ENCODE assay signal across 19 cellular contexts in the genomic region with DNA sequence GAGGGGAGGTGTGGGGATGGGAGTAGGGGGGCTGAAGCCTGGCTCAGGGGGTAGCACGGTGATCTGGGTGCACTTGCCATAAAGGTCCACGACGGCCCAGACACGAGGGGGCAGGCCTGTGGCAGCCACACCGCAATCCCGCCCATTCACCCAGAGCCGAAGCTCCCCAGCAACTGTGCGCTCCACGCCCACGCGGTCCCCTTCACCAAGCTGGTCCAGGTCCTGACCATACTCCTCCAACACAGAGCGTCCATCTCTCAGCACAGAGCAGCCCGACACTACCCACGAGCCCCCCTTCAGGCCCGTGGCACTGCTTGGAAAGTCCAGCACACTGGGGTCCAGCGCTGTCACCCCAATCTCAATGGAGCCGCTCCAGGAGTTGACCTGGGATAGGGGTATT. TPM values are rescaled to one million over a fixed set of nuclear protein-coding genes. Genes with fewer than 3 reads are reported as not detected.
A peak's percentile ranks its signal among the peaks of the same experiment; 100 is the strongest.
DNase-seq lines count a peak whose midpoint lies in the region; ATAC-seq, FAIRE-seq and TF ChIP-seq lines count a peak whose summit lies in the region.
"Had no signal": no experiment of that assay in that cellular context is flagged by ENCODE, and none has a peak within 500 bp of the region (broad histone marks: within the 10 kb centered on the region; RNA-seq: fewer than 3 reads in every experiment).

No MANE protein-coding gene starts in this region.

- peaks cover 37% of the 10 kb centered on the region for H3K4me1 Mint-ChIP-seq in activated CD4-positive, alpha-beta memory T cell treated with anti-CD3 and anti-CD28 coated beads for 36 hours (ENCODE audit: low read depth)
- peaks cover 24% of the 10 kb centered on the region for H3K4me1 Mint-ChIP-seq in mesothelial cell of epicardium

- TF ChIP-seq POLR2A in A549 (IDR thresholded peaks at IDR 0.05; ENCODE audit: low read length): peak; percentile 4; the same call in 1 of the 2 replicates

- H3K36me3 Mint-ChIP-seq in activated CD4-positive, alpha-beta memory T cell treated with anti-CD3 and anti-CD28 coated beads for 36 hours: peaks cover 11% of the 10 kb centered on the region
- peaks cover 9% of the 10 kb centered on the region for H3K36me3 Mint-ChIP-seq in mesothelial cell of epicardium

- H2AFZ ChIP-seq in GM23248: no peak overlapping the region
- H2AFZ ChIP-seq: parathyroid adenoma had no signal

- TF ChIP-seq EP300 in A549 (IDR thresholded peaks at IDR 0.05): no peak

- peaks cover 21% of the 10 kb centered on the region for H3K79me2 ChIP-seq in GM23248 (ENCODE audit: insufficient read depth)

- no peak for DNase-seq in A549 (ENCODE audit: low read depth in 1 of 2, low spot score in 1 of 2)
- no peak for DNase-seq in GM23248
- no peak for DNase-seq in activated CD4-positive, alpha-beta memory T cell treated with anti-CD3 and anti-CD28 coated beads for 36 hours
- no peak for DNase-seq in mesothelial cell of epicardium (ENCODE audit: low spot score in 2 of 2, unreplicated experiment in 2 of 2)
- DNase-seq in NCI-H1417 treated with DMSO at 0.1 percent for 48 hours (lab: John Stamatoyannopoulos, UW): no peak
- DNase-seq: activated CD8-positive, alpha-beta memory T cell treated with anti-CD3 and anti-CD28 coated beads for 24 hours; activated naive CD8-positive, alpha-beta T cell treated with anti-CD3 and anti-CD28 coated beads, Interleukin-2, amount 10 ng/mL, durations not matched to agents 7 days and 5 days; HFFc6; NCI-H2081; NCI-H748 treated with DMSO at 0.1 percent for 48 hours had no signal

- H3K4me3 ChIP-seq in A549 (no peak overlapping the region), GM23248 (no peak overlapping the region)

- peaks cover 7% of the 10 kb centered on the region; the same call in 1 of the 2 replicates for H3K36me3 ChIP-seq in GM23248 (ENCODE audit: low read depth)

- TF ChIP-seq CTCF in A549 (IDR thresholded peaks at IDR 0.05) (no peak), mesothelial cell of epicardium (IDR thresholded peaks at IDR 0.05; ENCODE audit: unreplicated experiment) (no peak)

- intact Hi-C loops in activated CD4-positive, alpha-beta memory T cell treated with anti-CD3 and anti-CD28 coated beads for 36 hours (cut with micrococcal nuclease): no loop called here

- in situ Hi-C loops in GM23248 (cut with MboI): no loop called here

- peak overlapping the region; percentile 23 for H3K4me3 Mint-ChIP-seq in activated CD4-positive, alpha-beta memory T cell treated with anti-CD3 and anti-CD28 coated beads for 36 hours
- H3K4me3 Mint-ChIP-seq in mesothelial cell of epicardium: peak overlapping the region; percentile 24

- FAIRE-seq in A549 (lab: Jason Lieb, UNC): no peak
- FAIRE-seq: frontal cortex had no signal

- no peaks in the 10 kb centered on the region for H3K9me2 ChIP-seq in GM23248 (ENCODE audit: insufficient read depth)

- H4K20me1 ChIP-seq in GM23248 (ENCODE audit: insufficient read depth): no peaks in the 10 kb centered on the region

- H3F3A ChIP-seq in GM23248 (ENCODE audit: insufficient read depth): no peaks in the 10 kb centered on the region

- 94% methylated on average over 17 of the region's 17 CpGs for WGBS in A549 (ENCODE audit: missing lambda C conversion rate)
- 85 to 89% methylated on average over 17 of the region's 17 CpGs for WGBS in GM23248 (ENCODE audit: low coverage in 1 of 2, low lambda C conversion rate in 2 of 2, missing lambda C conversion rate in 2 of 2), 2 experiments

- H3K9me3 ChIP-seq in A549: no peaks in the 10 kb centered on the region
- no peaks in the 10 kb centered on the region for H3K9me3 ChIP-seq in GM23248 (ENCODE audit: low read depth)
- H3K9me3 ChIP-seq: suprapubic skin had no signal

- H3K27me3 ChIP-seq in GM23248 (replicated peaks; ENCODE audit: insufficient read depth): no peaks in the 10 kb centered on the region
- H3K27me3 ChIP-seq: suprapubic skin had no signal

- H3K27ac ChIP-seq in A549 (no peak overlapping the region), GM23248 (no peak overlapping the region)
- H3K27ac ChIP-seq: HL-60, suprapubic skin had no signal

- no peaks in the 10 kb centered on the region for H3K27me3 Mint-ChIP-seq in activated CD4-positive, alpha-beta memory T cell treated with anti-CD3 and anti-CD28 coated beads for 36 hours
- no peaks in the 10 kb centered on the region for H3K27me3 Mint-ChIP-seq in mesothelial cell of epicardium (ENCODE audit: low read depth)
- H3K27me3 Mint-ChIP-seq: activated naive CD8-positive, alpha-beta T cell treated with anti-CD3 and anti-CD28 coated beads, Interleukin-2, amount 10 ng/mL, durations not matched to agents 7 days and 5 days; memory B cell had no signal

- H3K9me3 Mint-ChIP-seq in activated CD4-positive, alpha-beta memory T cell treated with anti-CD3 and anti-CD28 coated beads for 36 hours: no peaks in the 10 kb centered on the region
- H3K9me3 Mint-ChIP-seq in mesothelial cell of epicardium: no peaks in the 10 kb centered on the region
- H3K9me3 Mint-ChIP-seq: activated naive CD8-positive, alpha-beta T cell treated with anti-CD3 and anti-CD28 coated beads, Interleukin-2, amount 10 ng/mL, durations not matched to agents 7 days and 5 days; HFFc6; memory B cell had no signal

- TF ChIP-seq RAD21 in A549 (conservative IDR thresholded peaks at IDR 0.05 in 1 of 2, IDR thresholded peaks at IDR 0.05 in 1 of 2): no peak

- ATAC-seq in A549: no peak
- no peak for ATAC-seq in GM18502 (IDR thresholded peaks at IDR 0.05; ENCODE audit: poor library complexity, unreplicated experiment)
- ATAC-seq in GM21390 (IDR thresholded peaks at IDR 0.05; ENCODE audit: unreplicated experiment): no peak
- no peak for ATAC-seq in GM21515 (IDR thresholded peaks at IDR 0.05; ENCODE audit: unreplicated experiment)

- H3K9ac ChIP-seq in GM23248: no peak overlapping the region
- H3K9ac ChIP-seq: parathyroid adenoma had no signal

- CTCF ChIA-PET in A549 (lab: Yijun Ruan, JAX): interaction anchor here (0.9 to 23.9 kb wide), 12 partner anchors 7 to 281 kb away, joined by 3 to 433 read pairs (median 6); a partner anchor contains a TSS
- CTCF ChIA-PET in activated CD4-positive, alpha-beta memory T cell treated with anti-CD3 and anti-CD28 coated beads for 36 hours (lab: Charles Lee): interaction anchor here (0.9 to 3.6 kb wide), 2 partner anchors 8 to 18 kb away, joined by 3 to 25 read pairs; a partner anchor contains a TSS

- POLR2A ChIA-PET in A549 (lab: Yijun Ruan, JAX): no interaction called here
- POLR2A ChIA-PET in activated CD4-positive, alpha-beta memory T cell treated with anti-CD3 and anti-CD28 coated beads for 36 hours (lab: Charles Lee): no interaction called here

- H3K4me2 ChIP-seq in A549 (peak overlapping the region; percentile 95), GM23248 (ENCODE audit: unreplicated experiment) (peak overlapping the region; percentile 88)

- no peak overlapping the region for H3K27ac Mint-ChIP-seq in activated CD4-positive, alpha-beta memory T cell treated with anti-CD3 and anti-CD28 coated beads for 36 hours
- H3K27ac Mint-ChIP-seq in mesothelial cell of epicardium: no peak overlapping the region

- peaks cover 15% of the 10 kb centered on the region; the same call in 2 of the 3 replicates for H3K4me1 ChIP-seq in A549
- peaks cover 7% of the 10 kb centered on the region; the same call in 1 of the 2 replicates for H3K4me1 ChIP-seq in GM23248 (ENCODE audit: insufficient read depth)

RNA-seq across cellular contexts. Expression of a gene that starts 1.6 kb away (rescaled TPM):
- polyA plus RNA-seq in A549 (2011; rRNA removed) (12.2 and 18.3 TPM in 2 replicates), A549 (2017; fragmentation: RNase III; extraction: RNeasy Plus Mini Kit Qiagen cat#74134 plus additional on column Dnase treatment) (44.2 to 50.4 TPM (median 47.5 TPM) in 3 replicates), GM23248 (2016; fragmentation: Nextera tagmentation; extraction: Ambion mirVana) (2.0 and 2.1 TPM in 2 replicates)
- polyA plus RNA-seq in A549 (2012; cell fraction: cytosol; rRNA removed): 30.8 and 32.2 TPM in 2 replicates
- polyA plus RNA-seq in A549 (2012; cell fraction: nucleus; rRNA removed): 199 and 235 TPM in 2 replicates
- 34.8 and 46.0 TPM in 2 replicates for polyA minus RNA-seq in A549 (2011; rRNA and poly(A)+ RNA removed)
- 12.8 and 20.1 TPM in 2 replicates for total RNA-seq in GM23248 (2014; rRNA removed; shearing (Covaris generic))
- total RNA-seq in activated CD4-positive, alpha-beta memory T cell treated with anti-CD3 and anti-CD28 coated beads for 36 hours: 10 to 100 TPM; 26.9 to 29.3 TPM
- 52.8 to 56.7 TPM (median 55.1 TPM) in 3 replicates for total RNA-seq in mesothelial cell of epicardium

RNA-seq across cellular contexts. Expression of a gene that starts 8.8 kb away (rescaled TPM):
- polyA plus RNA-seq in A549 (2011; rRNA removed) (0.03 and 0.41 TPM in 2 replicates), A549 (2017; fragmentation: RNase III; extraction: RNeasy Plus Mini Kit Qiagen cat#74134 plus additional on column Dnase treatment) (1.3 to 2.1 TPM (median 1.4 TPM) in 3 replicates), GM23248 (2016; fragmentation: Nextera tagmentation; extraction: Ambion mirVana) (15.6 and 15.7 TPM in 2 replicates)
- polyA plus RNA-seq in A549 (2012; cell fraction: cytosol; rRNA removed): 1.5 TPM in 2 replicates
- 0.55 and 1.5 TPM in 2 replicates for polyA plus RNA-seq in A549 (2012; cell fraction: nucleus; rRNA removed)
- polyA minus RNA-seq in A549 (2011; rRNA and poly(A)+ RNA removed): not detected in 2 replicates
- 0.89 and 4.4 TPM in 2 replicates for total RNA-seq in GM23248 (2014; rRNA removed; shearing (Covaris generic))
- 100 to 1,000 TPM; 391 to 405 TPM for total RNA-seq in activated CD4-positive, alpha-beta memory T cell treated with anti-CD3 and anti-CD28 coated beads for 36 hours
- total RNA-seq in mesothelial cell of epicardium: 8.9 to 10.9 TPM (median 9.1 TPM) in 3 replicates
- total RNA-seq: LHCN-M2 had no signal

RNA-seq across cellular contexts. Expression of a gene that starts 12.3 kb away (rescaled TPM):
- 48.5 and 61.7 TPM in 2 replicates for polyA plus RNA-seq in A549 (2011; rRNA removed)
- polyA plus RNA-seq in A549 (2012; cell fraction: cytosol; rRNA removed): 148 and 175 TPM in 2 replicates
- 219 and 250 TPM in 2 replicates for polyA plus RNA-seq in A549 (2012; cell fraction: nucleus; rRNA removed)
- 147 to 171 TPM (median 158 TPM) in 3 replicates for polyA plus RNA-seq in A549 (2017; fragmentation: RNase III; extraction: RNeasy Plus Mini Kit Qiagen cat#74134 plus additional on column Dnase treatment)
- polyA minus RNA-seq in A549 (2011; rRNA and poly(A)+ RNA removed): 83.2 and 83.3 TPM in 2 replicates
- 50.1 and 81.3 TPM in 2 replicates for total RNA-seq in GM23248 (2014; rRNA removed; shearing (Covaris generic))
- polyA plus RNA-seq in GM23248 (2016; fragmentation: Nextera tagmentation; extraction: Ambion mirVana): 53.8 and 59.4 TPM in 2 replicates
- total RNA-seq in activated CD4-positive, alpha-beta memory T cell treated with anti-CD3 and anti-CD28 coated beads for 36 hours: 10 to 100 TPM; 34.9 to 38.7 TPM
- 42.1 to 52.4 TPM (median 46.2 TPM) in 3 replicates for total RNA-seq in mesothelial cell of epicardium

RNA-seq across cellular contexts. Expression of a gene that starts 20.1 kb away (rescaled TPM):
- polyA plus RNA-seq in A549 (2011; rRNA removed): 945 and 969 TPM in 2 replicates
- polyA plus RNA-seq in A549 (2012; cell fraction: cytosol; rRNA removed): 1,634 and 1,871 TPM in 2 replicates
- 1,244 and 1,505 TPM in 2 replicates for polyA plus RNA-seq in A549 (2012; cell fraction: nucleus; rRNA removed)
- polyA plus RNA-seq in A549 (2017; fragmentation: RNase III; extraction: RNeasy Plus Mini Kit Qiagen cat#74134 plus additional on column Dnase treatment): 1,779 to 2,042 TPM (median 1,918 TPM) in 3 replicates
- polyA minus RNA-seq in A549 (2011; rRNA and poly(A)+ RNA removed): 1,320 and 1,330 TPM in 2 replicates
- total RNA-seq in GM23248 (2014; rRNA removed; shearing (Covaris generic)): 869 and 956 TPM in 2 replicates
- 998 and 1,047 TPM in 2 replicates for polyA plus RNA-seq in GM23248 (2016; fragmentation: Nextera tagmentation; extraction: Ambion mirVana)
- total RNA-seq in activated CD4-positive, alpha-beta memory T cell treated with anti-CD3 and anti-CD28 coated beads for 36 hours: 100 to 1,000 TPM; 774 to 776 TPM
- 265 to 278 TPM (median 273 TPM) in 3 replicates for total RNA-seq in mesothelial cell of epicardium

RNA-seq across cellular contexts. Expression of a gene that starts 24.5 kb away (rescaled TPM):
- polyA plus RNA-seq in A549 (2011; rRNA removed) (6.1 and 7.0 TPM in 2 replicates), A549 (2017; fragmentation: RNase III; extraction: RNeasy Plus Mini Kit Qiagen cat#74134 plus additional on column Dnase treatment) (9.6 to 10.7 TPM (median 10.3 TPM) in 3 replicates), GM23248 (2016; fragmentation: Nextera tagmentation; extraction: Ambion mirVana) (15.5 and 16.2 TPM in 2 replicates)
- polyA plus RNA-seq in A549 (2012; cell fraction: cytosol; rRNA removed): 4.9 and 7.7 TPM in 2 replicates
- polyA plus RNA-seq in A549 (2012; cell fraction: nucleus; rRNA removed): 11.1 and 14.7 TPM in 2 replicates
- polyA minus RNA-seq in A549 (2011; rRNA and poly(A)+ RNA removed): 6.9 and 8.8 TPM in 2 replicates
- 24.9 and 27.2 TPM in 2 replicates for total RNA-seq in GM23248 (2014; rRNA removed; shearing (Covaris generic))
- total RNA-seq in activated CD4-positive, alpha-beta memory T cell treated with anti-CD3 and anti-CD28 coated beads for 36 hours: 1 to 10 TPM; 2.6 to 2.8 TPM
- total RNA-seq in mesothelial cell of epicardium: 17.3 to 18.8 TPM (median 17.7 TPM) in 3 replicates

Comparison
In these comparisons a context has a peak if more than half of its experiments do, and no peak if none do; other contexts are left out.
1. RNA of a gene that starts 8.8 kb away (total RNA-seq): 391 to 405 TPM in activated CD4-positive, alpha-beta memory T cell treated with anti-CD3 and anti-CD28 coated beads for 36 hours; 8.9 to 10.9 TPM in mesothelial cell of epicardium and 0.89 to 4.4 TPM in GM23248; every median in the first group is over 10 times any median in the second.